In genomic region chr4:115923152-115923551, GRCh38 we compare ENCODE assay signal across 15 cellular contexts.
A peak's percentile ranks its signal among the peaks of the same experiment; 100 is the strongest.
DNase-seq lines count a peak whose midpoint lies in the region; ATAC-seq and TF ChIP-seq lines count a peak whose summit lies in the region.
"Had no signal": no experiment of that assay in that cellular context is flagged by ENCODE, and none has a peak within 500 bp of the region (broad histone marks: within the 10 kb centered on the region; RNA-seq: fewer than 3 reads in every experiment).

No MANE protein-coding gene starts in this region.

- no peak for TF ChIP-seq POLR2A in GM18505 (IDR thresholded peaks at IDR 0.05; ENCODE audit: borderline replicate concordance, extremely low read depth, insufficient read depth, insufficient read length)

- ATAC-seq in GM18520 (IDR thresholded peaks at IDR 0.05; ENCODE audit: unreplicated experiment), result peak; percentile 54
- peak; percentile 58 for ATAC-seq in GM19023 (IDR thresholded peaks at IDR 0.05; ENCODE audit: unreplicated experiment)
- peak; percentile 57 for ATAC-seq in HG02981 (IDR thresholded peaks at IDR 0.05; ENCODE audit: unreplicated experiment)
- ATAC-seq in HG03565 (IDR thresholded peaks at IDR 0.05; ENCODE audit: unreplicated experiment), result peak; percentile 73
- no peak for ATAC-seq in GM18505 (IDR thresholded peaks at IDR 0.05; ENCODE audit: unreplicated experiment)
- ATAC-seq: CD8-positive, alpha-beta T cell; HepG2 had no signal

- DNase-seq in NCI-H526 (lab: John Stamatoyannopoulos, UW) (no peak), head of caudate nucleus (no peak)
- DNase-seq: Calu3; CD8-positive, alpha-beta T cell; DMS79; GDM1; GM23248; Karpas-422; KBM-7 had no signal

- intact Hi-C loops in head of caudate nucleus (cut with DNase I), result no loop called here
